Comparison of ENCODE assay signal across 9 cellular contexts in the genomic region with DNA sequence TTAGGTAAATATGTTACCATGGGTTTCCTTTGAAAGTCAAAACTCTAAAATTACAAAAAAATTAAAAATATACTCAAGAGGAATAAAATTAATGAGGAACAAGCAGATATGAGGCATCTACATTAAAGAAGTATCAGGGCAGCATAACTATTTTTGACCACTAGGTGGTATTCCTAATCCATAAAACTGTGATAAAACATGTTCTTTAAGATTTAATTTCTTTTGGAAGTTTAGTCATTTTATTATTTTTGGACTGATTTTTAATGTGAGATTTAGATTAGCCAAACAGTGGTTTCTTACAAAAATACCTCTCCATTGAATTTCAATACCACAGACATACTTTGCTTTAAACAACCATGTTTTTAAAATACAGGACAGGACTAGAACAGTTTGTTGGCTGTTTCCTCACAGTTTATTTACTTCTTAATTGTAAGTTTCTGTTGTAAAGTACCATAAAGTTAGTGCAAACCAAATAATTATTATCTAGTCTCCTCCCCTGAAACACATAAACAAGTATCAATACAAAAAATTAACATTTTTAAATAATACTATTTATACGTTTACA.
A peak's percentile ranks its signal among the peaks of the same experiment; 100 is the strongest.
DNase-seq lines count a peak whose midpoint lies in the region; ATAC-seq, FAIRE-seq and TF ChIP-seq lines count a peak whose summit lies in the region.
"Had no signal": no experiment of that assay in that cellular context is flagged by ENCODE, and none has a peak within 500 bp of the region (broad histone marks: within the 10 kb centered on the region; RNA-seq: fewer than 3 reads in every experiment).

No MANE protein-coding gene starts in this region.

- peak; percentile 68 for TF ChIP-seq CTCF in DND-41 (IDR thresholded peaks at IDR 0.05; ENCODE audit: borderline replicate concordance, extremely low read depth, low read length, poor library complexity, severe bottlenecking)

- no peak for ATAC-seq in DND-41 (ENCODE audit: insufficient read depth, low read depth)
- ATAC-seq in HG03469 (IDR thresholded peaks at IDR 0.05; ENCODE audit: unreplicated experiment) = no peak

- H3K36me3 ChIP-seq in DND-41 (ENCODE audit: insufficient read depth, low read length) = no peaks in the 10 kb centered on the region
- H3K36me3 ChIP-seq: neutrophil had no signal

- peak; percentile 84 for FAIRE-seq in TTC549 (lab: Jason Lieb, UNC)

- no peaks in the 10 kb centered on the region for H3K27me3 ChIP-seq in DND-41 (ENCODE audit: insufficient read depth, low read length, poor library complexity)
- H3K27me3 ChIP-seq: neutrophil had no signal

- H3K4me2 ChIP-seq in DND-41 (ENCODE audit: insufficient read depth, low read length) = no peak overlapping the region

- H3K27ac ChIP-seq in DND-41 (ENCODE audit: low read length) = no peak overlapping the region
- H3K27ac ChIP-seq: neutrophil had no signal

- no peaks in the 10 kb centered on the region for H3K9me3 ChIP-seq in DND-41 (ENCODE audit: insufficient read depth, low read length, severe bottlenecking)
- H3K9me3 ChIP-seq: neutrophil had no signal

- no peaks in the 10 kb centered on the region for H3K79me2 ChIP-seq in DND-41 (ENCODE audit: insufficient read depth, low read length)

- no peaks in the 10 kb centered on the region for H4K20me1 ChIP-seq in DND-41 (ENCODE audit: insufficient read depth, low read length)

- no peak overlapping the region for H3K9ac ChIP-seq in DND-41 (ENCODE audit: low read depth, low read length)

- no peak overlapping the region for H2AFZ ChIP-seq in DND-41 (ENCODE audit: low read depth, low read length)

- H3K4me1 ChIP-seq in DND-41 (ENCODE audit: insufficient read depth, low read length) = no peaks in the 10 kb centered on the region

- H3K4me3 ChIP-seq in DND-41 (ENCODE audit: low read depth in 1 of 2, low read length in 2 of 2) = no peak overlapping the region

- DNase-seq in DND-41 = no peak
- peak; percentile 8 for DNase-seq in HS-27A (ENCODE audit: low read depth)
- DNase-seq in kidney glomerular epithelial cell (lab: John Stamatoyannopoulos, UW) = peak; percentile 24
- no peak for DNase-seq in activated gamma-delta T cell treated with Interleukin-2 at 50 U/mL for 16 hours
- no peak for DNase-seq in activated CD8-positive, alpha-beta memory T cell treated with anti-CD3 and anti-CD28 coated beads, Interleukin-2, amount 50 U/mL, for 4 hours
- no peak for DNase-seq in AG20443 (ENCODE audit: low spot score)

Comparison
In these comparisons a context has a peak if more than half of its experiments do, and no peak if none do; other contexts are left out.
1. DNase-seq: peak in HS-27A (single experiment) and kidney glomerular epithelial cell (single experiment); none in DND-41 (single experiment), activated gamma-delta T cell treated with Interleukin-2 at 50 U/mL for 16 hours (single experiment), activated CD8-positive, alpha-beta memory T cell treated with anti-CD3 and anti-CD28 coated beads, Interleukin-2, amount 50 U/mL, for 4 hours (single experiment) and AG20443 (single experiment).